Comparison of ENCODE assay signal across 12 cellular contexts in genomic region chr11:48043111-48043997, GRCh38.
DNase-seq lines count a peak whose midpoint lies in the region; ATAC-seq and TF ChIP-seq lines count a peak whose summit lies in the region.
"Had no signal": no experiment of that assay in that cellular context is flagged by ENCODE, and none has a peak within 500 bp of the region (broad histone marks: within the 10 kb centered on the region; RNA-seq: fewer than 3 reads in every experiment).

No MANE protein-coding gene starts in this region.

- TF ChIP-seq POLR2A in sigmoid colon (IDR thresholded peaks at IDR 0.05), result no peak

- H3K9me3 ChIP-seq in HEK293 (ENCODE audit: control insufficient read depth, insufficient read depth, low read depth, low read length) (no peaks in the 10 kb centered on the region), sigmoid colon (no peaks in the 10 kb centered on the region)

- H3K36me3 ChIP-seq in HEK293 (ENCODE audit: control insufficient read depth in 2 of 2, insufficient read depth in 1 of 2, low read length in 2 of 2) (no peaks in the 10 kb centered on the region), sigmoid colon (no peaks in the 10 kb centered on the region)

- TF ChIP-seq CTCF in GM12875 (IDR thresholded peaks at IDR 0.05; ENCODE audit: borderline replicate concordance, insufficient read depth, low read depth, low read length), result no peak
- TF ChIP-seq CTCF in HEK293 (tag by site-specific recombination; IDR thresholded peaks at IDR 0.05), result no peak
- no peak for TF ChIP-seq CTCF in sigmoid colon (IDR thresholded peaks at IDR 0.05)

- H3K27ac ChIP-seq in HEK293 (ENCODE audit: extremely low read depth, low read depth, low read length) (no peak overlapping the region), sigmoid colon (peak overlapping the region in 3 of 4 donors; percentile 24 to 40 (median 25))

- peaks cover 36% of the 10 kb centered on the region for H3K36me3 Mint-ChIP-seq in activated T-helper 2 cell treated with anti-CD3 and anti-CD28 coated beads, Interferon-gamma antibody, Interleukin-2, Interleukin-4, amounts not matched to agents 10 μg/mL and 5 μg/mL and 100 μg/mL, durations not matched to agents 14 hours and 24 hours and 36 hours (ENCODE audit: low read depth)

- peak overlapping the region; percentile 35 for H3K4me3 Mint-ChIP-seq in activated T-helper 2 cell treated with anti-CD3 and anti-CD28 coated beads, Interferon-gamma antibody, Interleukin-2, Interleukin-4, amounts not matched to agents 10 μg/mL and 5 μg/mL and 100 μg/mL, durations not matched to agents 14 hours and 24 hours and 36 hours (ENCODE audit: low read depth)

- no peak for DNase-seq in activated T-helper 2 cell treated with anti-CD3 and anti-CD28 coated beads, Interferon-gamma antibody, Interleukin-2, Interleukin-4, amounts not matched to agents 10 μg/mL and 5 μg/mL and 100 μg/mL, durations not matched to agents 14 hours and 24 hours and 36 hours (ENCODE audit: low spot score)
- no peak for DNase-seq in sigmoid colon
- DNase-seq in iPS-NIHi7 (ENCODE audit: extremely low spot score), result no peak
- DNase-seq in T-helper 9 cell, result no peak
- DNase-seq: GF-D8, islet precursor cell, NCI-H226, SW 1271 had no signal

- peak overlapping the region; percentile 8 for H3K4me3 ChIP-seq in GM12875 (ENCODE audit: low read depth, low read length)
- no peak overlapping the region for H3K4me3 ChIP-seq in HEK293 (ENCODE audit: low read depth, low read length)
- no peak overlapping the region for H3K4me3 ChIP-seq in sigmoid colon

- no peaks in the 10 kb centered on the region for H3K27me3 Mint-ChIP-seq in activated T-helper 2 cell treated with anti-CD3 and anti-CD28 coated beads, Interferon-gamma antibody, Interleukin-2, Interleukin-4, amounts not matched to agents 10 μg/mL and 5 μg/mL and 100 μg/mL, durations not matched to agents 14 hours and 24 hours and 36 hours (ENCODE audit: low read depth)

- intact Hi-C loops in activated T-helper 2 cell treated with anti-CD3 and anti-CD28 coated beads, Interferon-gamma antibody, Interleukin-2, Interleukin-4, amounts not matched to agents 10 μg/mL and 5 μg/mL and 100 μg/mL, durations not matched to agents 14 hours and 24 hours and 36 hours (cut with micrococcal nuclease), result no loop called here
- intact Hi-C loops in sigmoid colon (cut with DNase I), result no loop called here

- H3K4me1 Mint-ChIP-seq in activated T-helper 2 cell treated with anti-CD3 and anti-CD28 coated beads, Interferon-gamma antibody, Interleukin-2, Interleukin-4, amounts not matched to agents 10 μg/mL and 5 μg/mL and 100 μg/mL, durations not matched to agents 14 hours and 24 hours and 36 hours (ENCODE audit: low read depth), result peaks cover 59% of the 10 kb centered on the region

- POLR2A ChIA-PET in HEK293 (lab: Yijun Ruan, JAX), result no interaction called here

- H3K4me1 ChIP-seq in HEK293 (ENCODE audit: control insufficient read depth, insufficient read depth, low read length) (no peaks in the 10 kb centered on the region), sigmoid colon (peaks cover 0 to 5% (median 0%) of the 10 kb centered on the region in 4 donors)

- H3K9me3 Mint-ChIP-seq in activated T-helper 2 cell treated with anti-CD3 and anti-CD28 coated beads, Interferon-gamma antibody, Interleukin-2, Interleukin-4, amounts not matched to agents 10 μg/mL and 5 μg/mL and 100 μg/mL, durations not matched to agents 14 hours and 24 hours and 36 hours, result no peaks in the 10 kb centered on the region

- 54 to 87% methylated on average over 8 of the region's 8 CpGs for WGBS in sigmoid colon, 2 donors

- TF ChIP-seq EP300 in sigmoid colon (IDR thresholded peaks at IDR 0.05), result no peak

- ATAC-seq in HG02970 (IDR thresholded peaks at IDR 0.05; ENCODE audit: low FRiP score, unreplicated experiment), result no peak
- ATAC-seq: sciatic nerve had no signal

- peak overlapping the region; percentile 77 for H3K27ac Mint-ChIP-seq in activated T-helper 2 cell treated with anti-CD3 and anti-CD28 coated beads, Interferon-gamma antibody, Interleukin-2, Interleukin-4, amounts not matched to agents 10 μg/mL and 5 μg/mL and 100 μg/mL, durations not matched to agents 14 hours and 24 hours and 36 hours

- H3K27me3 ChIP-seq in sigmoid colon, result no peaks in the 10 kb centered on the region

- CTCF ChIA-PET in HEK293 (lab: Yijun Ruan, JAX), result interaction anchor here (1.2 kb wide), 1 partner anchor 66 kb away, joined by 3 read pairs; no protein-coding TSS in a partner anchor

TF ChIP-seq in HEK293, 187 proteins besides CTCF, POLR2A, EP300 and RAD21:
- TF ChIP-seq ZNF10 (tag by site-specific recombination; IDR thresholded peaks at IDR 0.05) (no peak), ZNF121 (tag by site-specific recombination; IDR thresholded peaks at IDR 0.05) (peak; percentile 67)
